14 cellular contexts compared by ENCODE assay signal in genomic region chr12:19299765-19300164, GRCh38.
DNase-seq lines count a peak whose midpoint lies in the region; FAIRE-seq and TF ChIP-seq lines count a peak whose summit lies in the region.
"Had no signal": no experiment of that assay in that cellular context is flagged by ENCODE, and none has a peak within 500 bp of the region (broad histone marks: within the 10 kb centered on the region; RNA-seq: fewer than 3 reads in every experiment).

No MANE protein-coding gene starts in this region.

- no peaks in the 10 kb centered on the region for H3K36me3 ChIP-seq in parathyroid adenoma (ENCODE audit: control insufficient read depth, insufficient read depth, low read length)
- no peaks in the 10 kb centered on the region for H3K36me3 ChIP-seq in ovary

- peak overlapping the region; percentile 31 for H3K4me2 ChIP-seq in parathyroid adenoma (ENCODE audit: low read length)
- H3K4me2 ChIP-seq: BLaER1 treated with 17β-estradiol and CSF1 and Interleukin-3, amounts not matched to agents 10 nM and 100 nM had no signal

- no peaks in the 10 kb centered on the region for H3K9me3 Mint-ChIP-seq in activated T-helper 2 cell treated with anti-CD3 and anti-CD28 coated beads, Interferon-gamma antibody, Interleukin-2, Interleukin-4, amounts not matched to agents 10 μg/mL and 5 μg/mL and 100 μg/mL, durations not matched to agents 14 hours and 24 hours and 36 hours
- H3K9me3 Mint-ChIP-seq in activated T-cell treated with anti-CD3 and anti-CD28 coated beads, Interleukin-2, amount 50 U/mL, for 24 hours: no peaks in the 10 kb centered on the region

- DNase-seq in H54 (ENCODE audit: insufficient read length, low spot score): no peak
- peak; percentile 7 for DNase-seq in NCI-H524 treated with DMSO at 0.1 percent for 48 hours (lab: John Stamatoyannopoulos, UW)
- peak; percentile 94 for DNase-seq in epithelial cell of esophagus (ENCODE audit: low read depth)
- no peak for DNase-seq in ovary
- DNase-seq in medulla oblongata (ENCODE audit: extremely low spot score): no peak
- DNase-seq in activated T-helper 2 cell treated with anti-CD3 and anti-CD28 coated beads, Interferon-gamma antibody, Interleukin-2, Interleukin-4, amounts not matched to agents 10 μg/mL and 5 μg/mL and 100 μg/mL, durations not matched to agents 14 hours and 24 hours and 36 hours (ENCODE audit: low spot score): no peak
- no peak for DNase-seq in activated T-cell treated with anti-CD3 and anti-CD28 coated beads, Interleukin-2, amount 50 U/mL, for 24 hours
- DNase-seq: NCI-H446 treated with DMSO at 0.1 percent for 48 hours, SHP77 had no signal

- H3K36me3 Mint-ChIP-seq in activated T-helper 2 cell treated with anti-CD3 and anti-CD28 coated beads, Interferon-gamma antibody, Interleukin-2, Interleukin-4, amounts not matched to agents 10 μg/mL and 5 μg/mL and 100 μg/mL, durations not matched to agents 14 hours and 24 hours and 36 hours (ENCODE audit: low read depth): no peaks in the 10 kb centered on the region
- no peaks in the 10 kb centered on the region for H3K36me3 Mint-ChIP-seq in activated T-cell treated with anti-CD3 and anti-CD28 coated beads, Interleukin-2, amount 50 U/mL, for 24 hours (ENCODE audit: low read depth)
- H3K36me3 Mint-ChIP-seq: IgD-negative memory B cell had no signal

- no peaks in the 10 kb centered on the region for H3K27me3 Mint-ChIP-seq in activated T-helper 2 cell treated with anti-CD3 and anti-CD28 coated beads, Interferon-gamma antibody, Interleukin-2, Interleukin-4, amounts not matched to agents 10 μg/mL and 5 μg/mL and 100 μg/mL, durations not matched to agents 14 hours and 24 hours and 36 hours (ENCODE audit: low read depth)
- no peaks in the 10 kb centered on the region for H3K27me3 Mint-ChIP-seq in activated T-cell treated with anti-CD3 and anti-CD28 coated beads, Interleukin-2, amount 50 U/mL, for 24 hours

- no peak overlapping the region for H2AFZ ChIP-seq in parathyroid adenoma

- no peak overlapping the region for H3K4me3 ChIP-seq in epithelial cell of esophagus (ENCODE audit: low read length)
- H3K4me3 ChIP-seq in parathyroid adenoma (ENCODE audit: low read depth, low read length): no peak overlapping the region
- H3K4me3 ChIP-seq in ovary: no peak overlapping the region
- H3K4me3 ChIP-seq: BLaER1 treated with 17β-estradiol and CSF1 and Interleukin-3, amounts not matched to agents 10 nM and 100 nM; right atrium auricular region; tibial nerve had no signal

- H3K27me3 ChIP-seq in parathyroid adenoma (ENCODE audit: control insufficient read depth, insufficient read depth, low read length) (no peaks in the 10 kb centered on the region), ovary (no peaks in the 10 kb centered on the region)
- H3K27me3 ChIP-seq: BLaER1 treated with 17β-estradiol and CSF1 and Interleukin-3, amounts not matched to agents 10 nM and 100 nM; right atrium auricular region; tibial nerve had no signal

- WGBS in ovary, 3 donors: 79 to 85% (median 79%) methylated on average over 3 of the region's 3 CpGs

- peak; percentile 76 for FAIRE-seq in H54 (lab: Jason Lieb, UNC)

- no peaks in the 10 kb centered on the region for H3K9me3 ChIP-seq in parathyroid adenoma (ENCODE audit: control insufficient read depth, low read length)
- H3K9me3 ChIP-seq in ovary: no peaks in the 10 kb centered on the region
- H3K9me3 ChIP-seq: right atrium auricular region, tibial nerve had no signal

- TF ChIP-seq EP300 in ovary (IDR thresholded peaks at IDR 0.05): no peak

- no peaks in the 10 kb centered on the region for H3K79me2 ChIP-seq in parathyroid adenoma

- intact Hi-C loops in ovary (cut with DNase I): no loop called here
- intact Hi-C loops in activated T-helper 2 cell treated with anti-CD3 and anti-CD28 coated beads, Interferon-gamma antibody, Interleukin-2, Interleukin-4, amounts not matched to agents 10 μg/mL and 5 μg/mL and 100 μg/mL, durations not matched to agents 14 hours and 24 hours and 36 hours (cut with micrococcal nuclease): no loop called here

- H3K4me1 ChIP-seq in parathyroid adenoma (peaks cover 5% of the 10 kb centered on the region), ovary (ENCODE audit: insufficient read depth) (no peaks in the 10 kb centered on the region)
- H3K4me1 ChIP-seq: right atrium auricular region, tibial nerve had no signal

- no peaks in the 10 kb centered on the region for H3K4me1 Mint-ChIP-seq in activated T-helper 2 cell treated with anti-CD3 and anti-CD28 coated beads, Interferon-gamma antibody, Interleukin-2, Interleukin-4, amounts not matched to agents 10 μg/mL and 5 μg/mL and 100 μg/mL, durations not matched to agents 14 hours and 24 hours and 36 hours (ENCODE audit: low read depth)
- H3K4me1 Mint-ChIP-seq in activated T-cell treated with anti-CD3 and anti-CD28 coated beads, Interleukin-2, amount 50 U/mL, for 24 hours (ENCODE audit: low read depth): no peaks in the 10 kb centered on the region
- H3K4me1 Mint-ChIP-seq: IgD-negative memory B cell had no signal

- no peak overlapping the region for H3K27ac Mint-ChIP-seq in activated T-helper 2 cell treated with anti-CD3 and anti-CD28 coated beads, Interferon-gamma antibody, Interleukin-2, Interleukin-4, amounts not matched to agents 10 μg/mL and 5 μg/mL and 100 μg/mL, durations not matched to agents 14 hours and 24 hours and 36 hours
- no peak overlapping the region for H3K27ac Mint-ChIP-seq in activated T-cell treated with anti-CD3 and anti-CD28 coated beads, Interleukin-2, amount 50 U/mL, for 24 hours
- H3K27ac Mint-ChIP-seq: IgD-negative memory B cell had no signal

- H3K4me3 Mint-ChIP-seq in activated T-helper 2 cell treated with anti-CD3 and anti-CD28 coated beads, Interferon-gamma antibody, Interleukin-2, Interleukin-4, amounts not matched to agents 10 μg/mL and 5 μg/mL and 100 μg/mL, durations not matched to agents 14 hours and 24 hours and 36 hours (ENCODE audit: low read depth): no peak overlapping the region
- H3K4me3 Mint-ChIP-seq in activated T-cell treated with anti-CD3 and anti-CD28 coated beads, Interleukin-2, amount 50 U/mL, for 24 hours: no peak overlapping the region
- H3K4me3 Mint-ChIP-seq: IgD-negative memory B cell had no signal

- TF ChIP-seq POLR2A in H54 (IDR thresholded peaks at IDR 0.05; ENCODE audit: low read depth, low read length) (no peak), ovary (IDR thresholded peaks at IDR 0.05) (no peak)

- H3K9ac ChIP-seq in parathyroid adenoma: no peak overlapping the region
- H3K9ac ChIP-seq: BLaER1 treated with 17β-estradiol and CSF1 and Interleukin-3, amounts not matched to agents 10 nM and 100 nM had no signal

- TF ChIP-seq CTCF in epithelial cell of esophagus (IDR thresholded peaks at IDR 0.05; ENCODE audit: insufficient read depth, low read depth, low read length, missing control alignments): no peak
- no peak for TF ChIP-seq CTCF in parathyroid adenoma (IDR thresholded peaks at IDR 0.05)
- no peak for TF ChIP-seq CTCF in ovary (IDR thresholded peaks at IDR 0.05)

- no peak overlapping the region for H3K27ac ChIP-seq in parathyroid adenoma
- no peak overlapping the region for H3K27ac ChIP-seq in ovary
- H3K27ac ChIP-seq: BLaER1 treated with 17β-estradiol and CSF1 and Interleukin-3, amounts not matched to agents 10 nM and 100 nM; right atrium auricular region; tibial nerve had no signal

Comparison
In these comparisons a context has a peak if more than half of its experiments do, and no peak if none do; other contexts are left out.
1. DNase-seq: peak in NCI-H524 treated with DMSO at 0.1 percent for 48 hours (single experiment) and epithelial cell of esophagus (single experiment); none in H54 (single experiment), ovary (0 of 5), medulla oblongata (single experiment), activated T-helper 2 cell treated with anti-CD3 and anti-CD28 coated beads, Interferon-gamma antibody, Interleukin-2, Interleukin-4, amounts not matched to agents 10 μg/mL and 5 μg/mL and 100 μg/mL, durations not matched to agents 14 hours and 24 hours and 36 hours (single experiment) and activated T-cell treated with anti-CD3 and anti-CD28 coated beads, Interleukin-2, amount 50 U/mL, for 24 hours (single experiment).